In the genomic region with DNA sequence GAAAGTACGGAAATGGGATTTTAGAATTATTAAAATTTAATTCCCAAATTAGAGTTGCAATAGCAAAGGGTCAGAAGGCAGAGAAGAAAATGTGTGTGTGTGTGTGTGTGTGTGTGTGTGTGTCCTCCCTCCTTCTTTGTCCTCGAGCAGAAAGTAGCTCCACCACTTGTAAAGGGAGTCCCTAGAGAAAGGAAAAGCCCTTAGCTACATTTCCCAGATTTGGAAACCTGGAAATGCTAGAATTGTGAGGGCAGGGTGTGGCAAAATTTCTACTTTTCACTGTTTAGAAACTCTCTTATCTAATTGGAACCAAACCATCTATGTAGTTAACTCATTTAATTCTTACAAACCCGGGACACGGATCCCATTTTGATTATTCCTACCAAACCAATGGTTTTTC, we compare ENCODE assay signal across 32 cellular contexts. TPM values are rescaled to one million over a fixed set of nuclear protein-coding genes. Genes with fewer than 3 reads are reported as not detected.
"Had no signal": no experiment of that assay in that cellular context is flagged by ENCODE, and none has a peak within 500 bp of the region (broad histone marks: within the 10 kb centered on the region; RNA-seq: fewer than 3 reads in every experiment).

No MANE protein-coding gene starts in this region.

- H3K4me1 ChIP-seq: Peyer's patch had no signal

- ATAC-seq: activated CD8-positive, alpha-beta T cell treated with anti-CD3 and anti-CD28 coated beads for 36 hours; activated T-cell treated with anti-CD3 and anti-CD28 coated beads, Interleukin-2, amount 50 U/mL, for 72 hours; activated T-helper 17 cell treated with anti-CD3 and anti-CD28 coated beads, Interleukin-2, amount 50 U/mL, for 72 hours; PC-3 had no signal

- H3K27ac ChIP-seq: brain microvascular endothelial cell, Peyer's patch had no signal

- H3K4me1 Mint-ChIP-seq: activated CD4-positive, alpha-beta T cell treated with anti-CD3 and anti-CD28 coated beads, Interleukin-2, amount 10 ng/mL, durations not matched to agents 24 days and 14 days; activated naive CD8-positive, alpha-beta T cell treated with anti-CD3 and anti-CD28 coated beads for 36 hours; activated T-helper 17 cell treated with anti-CD3 and anti-CD28 coated beads, Interleukin-2, amount 50 U/mL, for 72 hours had no signal

- H3K9me3 ChIP-seq: Peyer's patch had no signal

- H3K4me3 Mint-ChIP-seq: activated CD4-positive, alpha-beta T cell treated with anti-CD3 and anti-CD28 coated beads, Interleukin-2, amount 10 ng/mL, durations not matched to agents 24 days and 14 days; activated CD8-positive, alpha-beta T cell treated with anti-CD3 and anti-CD28 coated beads for 36 hours; activated naive CD8-positive, alpha-beta T cell treated with anti-CD3 and anti-CD28 coated beads for 36 hours; activated T-cell treated with anti-CD3 and anti-CD28 coated beads, Interleukin-2, amount 50 U/mL, for 72 hours; activated T-helper 17 cell treated with anti-CD3 and anti-CD28 coated beads, Interleukin-2, amount 50 U/mL, for 72 hours; T-helper 1 cell treated with Interleukin-12 subunit alpha and Interleukin-12 subunit beta and Interleukin-4 antibody, amounts not matched to agents 30 μg/mL and 1 μg/mL, for 36 hours; T-helper 2 cell treated with Interferon-gamma antibody and Interleukin-4, amounts not matched to agents 5 μg/mL and 100 μg/mL, for 36 hours had no signal

- H3K27ac Mint-ChIP-seq: activated CD4-positive, alpha-beta T cell treated with anti-CD3 and anti-CD28 coated beads, Interleukin-2, amount 10 ng/mL, durations not matched to agents 24 days and 14 days; activated CD8-positive, alpha-beta T cell treated with anti-CD3 and anti-CD28 coated beads for 36 hours; activated naive CD8-positive, alpha-beta T cell treated with anti-CD3 and anti-CD28 coated beads for 36 hours; activated T-cell treated with anti-CD3 and anti-CD28 coated beads, Interleukin-2, amount 50 U/mL, for 72 hours; activated T-helper 17 cell treated with anti-CD3 and anti-CD28 coated beads, Interleukin-2, amount 50 U/mL, for 72 hours; T-helper 1 cell treated with Interleukin-12 subunit alpha and Interleukin-12 subunit beta and Interleukin-4 antibody, amounts not matched to agents 30 μg/mL and 1 μg/mL, for 36 hours; T-helper 2 cell treated with Interferon-gamma antibody and Interleukin-4, amounts not matched to agents 5 μg/mL and 100 μg/mL, for 36 hours had no signal

- H3K4me3 ChIP-seq: Peyer's patch had no signal

- H3K9me3 Mint-ChIP-seq: activated CD4-positive, alpha-beta T cell treated with anti-CD3 and anti-CD28 coated beads, Interleukin-2, amount 10 ng/mL, durations not matched to agents 24 days and 14 days; activated CD8-positive, alpha-beta T cell treated with anti-CD3 and anti-CD28 coated beads for 36 hours; activated naive CD8-positive, alpha-beta T cell treated with anti-CD3 and anti-CD28 coated beads for 36 hours; activated T-cell treated with anti-CD3 and anti-CD28 coated beads, Interleukin-2, amount 50 U/mL, for 72 hours; activated T-helper 17 cell treated with anti-CD3 and anti-CD28 coated beads, Interleukin-2, amount 50 U/mL, for 72 hours; T-helper 1 cell treated with Interleukin-12 subunit alpha and Interleukin-12 subunit beta and Interleukin-4 antibody, amounts not matched to agents 30 μg/mL and 1 μg/mL, for 36 hours; T-helper 2 cell treated with Interferon-gamma antibody and Interleukin-4, amounts not matched to agents 5 μg/mL and 100 μg/mL, for 36 hours had no signal

- H3K36me3 Mint-ChIP-seq: activated naive CD8-positive, alpha-beta T cell treated with anti-CD3 and anti-CD28 coated beads for 36 hours had no signal

- H3K27me3 ChIP-seq: brain microvascular endothelial cell, Peyer's patch had no signal

- H3K36me3 ChIP-seq: brain microvascular endothelial cell, Peyer's patch had no signal

- DNase-seq: activated CD4-positive, alpha-beta T cell treated with anti-CD3 and anti-CD28 coated beads, Interleukin-2, amount 10 ng/mL, durations not matched to agents 24 days and 14 days; activated CD4-positive, alpha-beta T cell treated with anti-CD3 and anti-CD28 coated beads, Interleukin-2, amount 50 U/mL, for 4 hours; activated CD8-positive, alpha-beta T cell treated with anti-CD3 and anti-CD28 coated beads for 36 hours; activated effector memory CD4-positive, alpha-beta T cell treated with anti-CD3 and anti-CD28 coated beads, Interleukin-2, amount 50 U/mL, for 16 hours; activated naive CD4-positive, alpha-beta T cell; activated naive CD4-positive, alpha-beta T cell treated with anti-CD3 and anti-CD28 coated beads, Interleukin-2, amount 50 U/mL, for 16 hours; activated naive CD8-positive, alpha-beta T cell treated with anti-CD3 and anti-CD28 coated beads for 36 hours; activated T-cell treated with anti-CD3 and anti-CD28 coated beads, Interleukin-2, amount 50 U/mL, for 1 hour; activated T-cell treated with anti-CD3 and anti-CD28 coated beads, Interleukin-2, amount 50 U/mL, for 72 hours; amniotic stem cell; aorta; brain microvascular endothelial cell; KG1; MM.1S; MV-4-11; NCI-H1092; NCI-H1436 treated with DMSO at 0.1 percent for 48 hours; NCI-H187; NCI-H2029 treated with DMSO at 0.1 percent for 48 hours; NCI-H2107; NCI-H2171; NCI-H510A; NCI-H526; NCI-H748 treated with DMSO at 0.1 percent for 48 hours; NK-92 treated with Interleukin-12 subunit alpha and Interleukin-12 subunit beta, amount 100 ng/mL, for 24 hours; PC-3; Peyer's patch; RPMI8226 had no signal

RNA-seq across cellular contexts. Expression of a gene that starts 33.2 kb away (rescaled TPM):
- total RNA-seq: activated CD8-positive, alpha-beta memory T cell treated with anti-CD3 and anti-CD28 coated beads for 36 hours; activated CD8-positive, alpha-beta T cell treated with anti-CD3 and anti-CD28 coated beads for 36 hours; activated naive CD8-positive, alpha-beta T cell treated with anti-CD3 and anti-CD28 coated beads for 36 hours had no signal
